12 cellular contexts compared by ENCODE assay signal in genomic region chr6:166466178-166467122, GRCh38.
DNase-seq lines count a peak whose midpoint lies in the region; ATAC-seq lines count a peak whose summit lies in the region.
"Had no signal": no experiment of that assay in that cellular context is flagged by ENCODE, and none has a peak within 500 bp of the region (broad histone marks: within the 10 kb centered on the region; RNA-seq: fewer than 3 reads in every experiment).

No MANE protein-coding gene starts in this region.

- H3K9me3 Mint-ChIP-seq in activated T-helper 17 cell treated with anti-CD3 and anti-CD28 coated beads, Interleukin-2, amount 50 U/mL, for 72 hours = no peaks in the 10 kb centered on the region
- H3K9me3 Mint-ChIP-seq: nephron had no signal

- no peaks in the 10 kb centered on the region for H3K27me3 Mint-ChIP-seq in activated T-helper 17 cell treated with anti-CD3 and anti-CD28 coated beads, Interleukin-2, amount 50 U/mL, for 72 hours

- DNase-seq in activated CD4-positive, CD25-positive, alpha-beta regulatory T cell (lab: John Stamatoyannopoulos, UW) = no peak
- DNase-seq in left cardiac atrium (no peak), substantia nigra (lab: John Stamatoyannopoulos, UW) (no peak), OCI-M2 (lab: John Stamatoyannopoulos, UW; ENCODE audit: unreplicated experiment) (no peak), midbrain (lab: John Stamatoyannopoulos, UW) (no peak), AML-193 (lab: John Stamatoyannopoulos, UW) (no peak)
- DNase-seq: activated CD4-positive, CD25-positive, alpha-beta regulatory T cell treated with anti-CD3 and anti-CD28 coated beads, Interleukin-2, amount 50 U/mL, for 72 hours; effector CD4-positive, alpha-beta T cell; NCI-H345 had no signal

- H3K27ac Mint-ChIP-seq in activated T-helper 17 cell treated with anti-CD3 and anti-CD28 coated beads, Interleukin-2, amount 50 U/mL, for 72 hours = peak overlapping the region; percentile 6

- H3K36me3 Mint-ChIP-seq in activated T-helper 17 cell treated with anti-CD3 and anti-CD28 coated beads, Interleukin-2, amount 50 U/mL, for 72 hours (ENCODE audit: low read depth) = no peaks in the 10 kb centered on the region

- H3K4me3 Mint-ChIP-seq in activated T-helper 17 cell treated with anti-CD3 and anti-CD28 coated beads, Interleukin-2, amount 50 U/mL, for 72 hours = no peak overlapping the region
- H3K4me3 Mint-ChIP-seq: nephron had no signal

- H3K4me1 Mint-ChIP-seq in activated T-helper 17 cell treated with anti-CD3 and anti-CD28 coated beads, Interleukin-2, amount 50 U/mL, for 72 hours = peaks cover 5% of the 10 kb centered on the region
- H3K4me1 Mint-ChIP-seq: nephron had no signal

- peak overlapping the region; percentile 50 for H3K27ac ChIP-seq in substantia nigra (ENCODE audit: low read depth, low read length, poor library complexity, severe bottlenecking)

- peak; percentile 61 to 74 for ATAC-seq in activated CD4-positive, CD25-positive, alpha-beta regulatory T cell treated with anti-CD3 and anti-CD28 coated beads, Interleukin-2, amount 50 U/mL, for 24 hours
- ATAC-seq in activated T-helper 17 cell treated with anti-CD3 and anti-CD28 coated beads, Interleukin-2, amount 50 U/mL, for 72 hours (replicated peaks) = peak; percentile 88
- peak; percentile 32 to 75 for ATAC-seq in left cardiac atrium

- intact Hi-C loops in left cardiac atrium (cut with DNase I) = no loop called here
